In genomic region chr12:123992118-123992825, GRCh38 we compare ENCODE assay signal across 17 cellular contexts. TPM values are rescaled to one million over a fixed set of nuclear protein-coding genes. Genes with fewer than 3 reads are reported as not detected.
DNase-seq lines count a peak whose midpoint lies in the region; ATAC-seq, FAIRE-seq and TF ChIP-seq lines count a peak whose summit lies in the region.
"Had no signal": no experiment of that assay in that cellular context is flagged by ENCODE, and none has a peak within 500 bp of the region (broad histone marks: within the 10 kb centered on the region; RNA-seq: fewer than 3 reads in every experiment).

No MANE protein-coding gene starts in this region.

- H3K27me3 ChIP-seq in astrocyte (ENCODE audit: insufficient read depth, low read length): no peaks in the 10 kb centered on the region
- no peaks in the 10 kb centered on the region for H3K27me3 ChIP-seq in smooth muscle cell (ENCODE audit: low read depth)

- WGBS in smooth muscle cell (ENCODE audit: low lambda C conversion rate): 82% methylated on average over 8 of the region's 8 CpGs

- H3K9ac ChIP-seq in astrocyte (ENCODE audit: low read length) (no peak overlapping the region), smooth muscle cell (ENCODE audit: low read depth) (no peak overlapping the region)
- H3K9ac ChIP-seq: KMS-11 had no signal

- H4K20me1 ChIP-seq in astrocyte (ENCODE audit: insufficient read depth, low read length) (peaks cover 65% of the 10 kb centered on the region), smooth muscle cell (ENCODE audit: low read depth) (peaks cover 76% of the 10 kb centered on the region)

- H3K27me3 Mint-ChIP-seq in astrocyte (ENCODE audit: low read depth, unreplicated experiment): no peaks in the 10 kb centered on the region
- H3K27me3 Mint-ChIP-seq: CD4-positive, CD25-positive, alpha-beta regulatory T cell had no signal

- H3K79me2 ChIP-seq in astrocyte (ENCODE audit: insufficient read depth, low read length) (peaks cover 23% of the 10 kb centered on the region), smooth muscle cell (ENCODE audit: low read depth) (peaks cover 37% of the 10 kb centered on the region)

- H3K4me1 Mint-ChIP-seq in astrocyte (ENCODE audit: low read depth, unreplicated experiment): peaks cover 58% of the 10 kb centered on the region

- no peak overlapping the region for H2AFZ ChIP-seq in astrocyte (ENCODE audit: low read depth, low read length)
- H2AFZ ChIP-seq in smooth muscle cell (ENCODE audit: low read depth): no peak overlapping the region

- peaks cover 17% of the 10 kb centered on the region for H3K36me3 ChIP-seq in astrocyte (ENCODE audit: insufficient read depth, low read length)
- H3K36me3 ChIP-seq in smooth muscle cell (ENCODE audit: low read depth): peaks cover 3% of the 10 kb centered on the region

- H3K4me1 ChIP-seq in astrocyte (ENCODE audit: insufficient read depth, low read length) (peaks cover 42% of the 10 kb centered on the region), smooth muscle cell (ENCODE audit: low read depth) (peaks cover 27% of the 10 kb centered on the region)

- H3K36me3 Mint-ChIP-seq in astrocyte (ENCODE audit: low read depth, unreplicated experiment): peaks cover 14% of the 10 kb centered on the region

- H3K4me2 ChIP-seq in astrocyte (ENCODE audit: low read length) (no peak overlapping the region), smooth muscle cell (peak overlapping the region; percentile 17)
- H3K4me2 ChIP-seq: KMS-11 had no signal

- H3K4me3 ChIP-seq in astrocyte (ENCODE audit: insufficient read depth, low read depth, low read length) (no peak overlapping the region), smooth muscle cell (no peak overlapping the region)

- FAIRE-seq in astrocyte (lab: Jason Lieb, UNC): no peak
- FAIRE-seq: GM12892 had no signal

- no peak overlapping the region for H3K4me3 Mint-ChIP-seq in astrocyte (ENCODE audit: unreplicated experiment)
- H3K4me3 Mint-ChIP-seq: CD4-positive, CD25-positive, alpha-beta regulatory T cell had no signal

- H3K27ac ChIP-seq in astrocyte (ENCODE audit: low read depth, low read length): no peak overlapping the region
- H3K27ac ChIP-seq in epithelial cell of prostate: peak overlapping the region; percentile 80
- peak overlapping the region; percentile 53 for H3K27ac ChIP-seq in smooth muscle cell (ENCODE audit: low read depth)
- H3K27ac ChIP-seq: KMS-11 had no signal

- DNase-seq in EH (ENCODE audit: low read depth): peak; percentile 6
- no peak for DNase-seq in astrocyte (ENCODE audit: low read depth)
- no peak for DNase-seq in epithelial cell of prostate (ENCODE audit: low read depth, low spot score)
- no peak for DNase-seq in smooth muscle cell (lab: John Stamatoyannopoulos, UW; ENCODE audit: unreplicated experiment)
- no peak for DNase-seq in HuH-7 (ENCODE audit: low spot score)
- no peak for DNase-seq in NCI-H345 (lab: John Stamatoyannopoulos, UW)
- DNase-seq: ACHN; CD4-positive, CD25-positive, alpha-beta regulatory T cell; DMS79; GDM1; GOT3; NCI-H1417; NCI-H1930; NCI-H524 had no signal

- H3K9me3 Mint-ChIP-seq in astrocyte (ENCODE audit: unreplicated experiment): no peaks in the 10 kb centered on the region
- H3K9me3 Mint-ChIP-seq: CD4-positive, CD25-positive, alpha-beta regulatory T cell had no signal

- H3K9me3 ChIP-seq in astrocyte (ENCODE audit: insufficient read depth, low read depth, low read length) (no peaks in the 10 kb centered on the region), smooth muscle cell (replicated peaks; ENCODE audit: low read depth) (no peaks in the 10 kb centered on the region)

- H3F3A ChIP-seq in smooth muscle cell (ENCODE audit: low read depth): peaks cover 30% of the 10 kb centered on the region

- no peak for ATAC-seq in HG02870 (IDR thresholded peaks at IDR 0.05; ENCODE audit: unreplicated experiment)

- TF ChIP-seq CTCF in astrocyte (IDR thresholded peaks at IDR 0.05; ENCODE audit: insufficient read depth, low read depth, low read length): no peak
- TF ChIP-seq CTCF in smooth muscle cell (IDR thresholded peaks at IDR 0.05; ENCODE audit: borderline replicate concordance, insufficient read depth, poor library complexity, severe bottlenecking): no peak

- peak overlapping the region; percentile 20 for H3K27ac Mint-ChIP-seq in astrocyte (ENCODE audit: unreplicated experiment)
- H3K27ac Mint-ChIP-seq: CD4-positive, CD25-positive, alpha-beta regulatory T cell had no signal

RNA-seq across cellular contexts. Expression of gene ZNF664, which starts 19.3 kb away (rescaled TPM):
- total RNA-seq in astrocyte: 67.3 and 67.6 TPM in 2 replicates
- total RNA-seq in smooth muscle cell: 39.2 and 47.7 TPM in 2 replicates
- polyA plus RNA-seq in smooth muscle cell: 6.4 and 8.1 TPM in 2 replicates

RNA-seq across cellular contexts. Expression of gene CCDC92, which starts 19.6 kb away (rescaled TPM):
- total RNA-seq in astrocyte (38.9 and 39.8 TPM in 2 replicates), smooth muscle cell (14.8 and 17.4 TPM in 2 replicates)
- 60.7 and 68.2 TPM in 2 replicates for polyA plus RNA-seq in smooth muscle cell
